ENCODE assay signal across 1 cellular context in genomic region chr4:140645614-140646412, GRCh38.
TF ChIP-seq lines count a peak whose summit lies in the region.

No MANE protein-coding gene starts in this region.

TF ChIP-seq in HepG2, 621 proteins besides CTCF, POLR2A, EP300 and RAD21 (continued from another document and continues in another):
- no peak for TF ChIP-seq DBP (CRISPR knock-in tag; IDR thresholded peaks at IDR 0.05; ENCODE audit: not compliant biosample characterization)
- TF ChIP-seq ZNF331 (CRISPR knock-in tag; IDR thresholded peaks at IDR 0.05): 0 out of 2 replicates have a peak, but pooled peaks have one; percentile 13
- TF ChIP-seq ERF (CRISPR knock-in tag; IDR thresholded peaks at IDR 0.05): no peak
- no peak for TF ChIP-seq GLI4 (CRISPR knock-in tag; IDR thresholded peaks at IDR 0.05; ENCODE audit: borderline replicate concordance)
- no peak for TF ChIP-seq HMG20A (CRISPR knock-in tag; IDR thresholded peaks at IDR 0.05; ENCODE audit: borderline replicate concordance)
- TF ChIP-seq MEIS2 (CRISPR knock-in tag; IDR thresholded peaks at IDR 0.05): no peak
- no peak for TF ChIP-seq ZEB1 (IDR thresholded peaks at IDR 0.05; ENCODE audit: insufficient replicate concordance, low read depth)
- no peak for TF ChIP-seq PRDM10 (CRISPR knock-in tag; IDR thresholded peaks at IDR 0.05; ENCODE audit: low read depth)
- no peak for TF ChIP-seq CEBPB (IDR thresholded peaks at IDR 0.05; ENCODE audit: borderline replicate concordance, low read depth, low read length)
- no peak for TF ChIP-seq CENPBD1 (CRISPR knock-in tag; IDR thresholded peaks at IDR 0.05; ENCODE audit: borderline replicate concordance, low read depth)
- no peak for TF ChIP-seq MTF1 (CRISPR knock-in tag; IDR thresholded peaks at IDR 0.05)
- TF ChIP-seq ZNF737 (CRISPR knock-in tag; IDR thresholded peaks at IDR 0.05; ENCODE audit: borderline replicate concordance): no peak
- TF ChIP-seq ZSCAN25 (CRISPR knock-in tag; IDR thresholded peaks at IDR 0.05): no peak
- no peak for TF ChIP-seq PTBP1 (IDR thresholded peaks at IDR 0.05; ENCODE audit: low read depth, low read length, poor library complexity, severe bottlenecking)
- TF ChIP-seq ZBTB46 (CRISPR knock-in tag; IDR thresholded peaks at IDR 0.05; ENCODE audit: borderline replicate concordance): no peak
- TF ChIP-seq NCOR1 (IDR thresholded peaks at IDR 0.05; ENCODE audit: borderline replicate concordance, low read length): no peak
- no peak for TF ChIP-seq ATRX (CRISPR knock-in tag; IDR thresholded peaks at IDR 0.05; ENCODE audit: borderline replicate concordance)
- no peak for TF ChIP-seq IRX3 (CRISPR knock-in tag; IDR thresholded peaks at IDR 0.05; ENCODE audit: borderline replicate concordance, low read depth)
- no peak for TF ChIP-seq ZNF276 (CRISPR knock-in tag; IDR thresholded peaks at IDR 0.05; ENCODE audit: low read depth)
- no peak for TF ChIP-seq SMAD3 (CRISPR knock-in tag; IDR thresholded peaks at IDR 0.05)
- peak; percentile 99 for TF ChIP-seq ZNF691 (CRISPR knock-in tag; IDR thresholded peaks at IDR 0.05; ENCODE audit: borderline replicate concordance, low read depth)
- no peak for TF ChIP-seq RNF2 (conservative IDR thresholded peaks at IDR 0.05; ENCODE audit: low read depth)
- TF ChIP-seq ISX (CRISPR knock-in tag; conservative IDR thresholded peaks at IDR 0.05): no peak
- no peak for TF ChIP-seq ZNF597 (CRISPR knock-in tag; IDR thresholded peaks at IDR 0.05)
- no peak for TF ChIP-seq IRF1 (CRISPR knock-in tag; IDR thresholded peaks at IDR 0.05; ENCODE audit: low read depth)
- no peak for TF ChIP-seq SP2 (CRISPR knock-in tag; IDR thresholded peaks at IDR 0.05)
- TF ChIP-seq TEF (CRISPR knock-in tag; IDR thresholded peaks at IDR 0.05): no peak
- TF ChIP-seq TFAP4 (IDR thresholded peaks at IDR 0.05; ENCODE audit: borderline replicate concordance, low read depth): peak; percentile 81; the same call in 1 of the 2 replicates
- TF ChIP-seq KDM4B (CRISPR knock-in tag; IDR thresholded peaks at IDR 0.05): no peak
- TF ChIP-seq ZNF256 (CRISPR knock-in tag; conservative IDR thresholded peaks at IDR 0.05): no peak
- TF ChIP-seq ZBTB33 (CRISPR knock-in tag; IDR thresholded peaks at IDR 0.05): no peak
- no peak for TF ChIP-seq ZNF878 (CRISPR knock-in tag; IDR thresholded peaks at IDR 0.05)
- no peak for TF ChIP-seq KDM5B (CRISPR knock-in tag; IDR thresholded peaks at IDR 0.05; ENCODE audit: borderline replicate concordance)
- no peak for TF ChIP-seq KDM6A (CRISPR knock-in tag; IDR thresholded peaks at IDR 0.05; ENCODE audit: low read depth)
- no peak for TF ChIP-seq GPBP1L1 (CRISPR knock-in tag; IDR thresholded peaks at IDR 0.05)
- no peak for TF ChIP-seq SNAPC5 (CRISPR knock-in tag; IDR thresholded peaks at IDR 0.05; ENCODE audit: borderline replicate concordance)
- peak; percentile 67; the same call in 1 of the 2 replicates for TF ChIP-seq ZBTB7B (CRISPR knock-in tag; IDR thresholded peaks at IDR 0.05)
- no peak for TF ChIP-seq NFE2L2 (IDR thresholded peaks at IDR 0.05; ENCODE audit: low read length)
- no peak for TF ChIP-seq REST (IDR thresholded peaks at IDR 0.05; ENCODE audit: borderline replicate concordance in 1 of 2, low read depth in 1 of 2, low read length in 2 of 2)
